ENCODE assay signal across 35 cellular contexts in the genomic region with DNA sequence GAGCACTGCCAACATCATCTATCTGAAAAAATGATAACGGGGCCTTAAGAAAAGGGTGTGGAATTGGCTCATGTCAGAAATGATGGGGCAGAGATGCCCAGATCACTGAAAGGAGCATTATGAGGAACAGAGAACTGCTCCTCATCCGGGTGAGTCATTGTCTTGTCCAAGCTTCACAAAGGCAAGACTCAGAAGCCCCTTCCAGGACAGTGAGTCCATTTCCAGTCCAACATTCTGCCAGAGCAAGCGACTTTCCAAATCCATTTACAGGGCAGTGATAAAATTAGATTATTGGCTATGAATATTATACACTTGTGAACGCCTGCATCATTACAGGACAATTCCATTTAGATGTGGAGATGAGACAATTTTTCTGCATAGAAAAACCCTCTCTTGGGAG.
A peak's percentile ranks its signal among the peaks of the same experiment; 100 is the strongest.
DNase-seq lines count a peak whose midpoint lies in the region; ATAC-seq, FAIRE-seq and TF ChIP-seq lines count a peak whose summit lies in the region.
"Had no signal": no experiment of that assay in that cellular context is flagged by ENCODE, and none has a peak within 500 bp of the region (broad histone marks: within the 10 kb centered on the region; RNA-seq: fewer than 3 reads in every experiment).

No MANE protein-coding gene starts in this region.

- ATAC-seq in A549 (peak; percentile 41 to 56; a peak in 4 of 6 replicates), PC-3 (peak; percentile 53), GM21447 (IDR thresholded peaks at IDR 0.05; ENCODE audit: unreplicated experiment) (no peak), GM19452 (IDR thresholded peaks at IDR 0.05; ENCODE audit: unreplicated experiment) (no peak), GM18868 (IDR thresholded peaks at IDR 0.05; ENCODE audit: unreplicated experiment) (no peak)
- ATAC-seq: GM23338; K562; Panc1; stimulated activated naive CD8-positive, alpha-beta T cell treated with anti-CD3 and anti-CD28 coated beads, Interleukin-15, Interleukin-2, amounts not matched to agents 100 U/mL and 50 U/mL, for 24 hours; T-cell; upper lobe of right lung had no signal

- H3K36me3 ChIP-seq in PC-3 (ENCODE audit: low read depth, low read length) = peaks cover 25% of the 10 kb centered on the region
- H3K36me3 ChIP-seq: breast epithelium, neural progenitor cell had no signal

- DNase-seq in A549 (ENCODE audit: low read depth in 1 of 2, low spot score in 1 of 2) (no peak), GM12891 (ENCODE audit: insufficient read length, low spot score) (no peak), PC-3 (peak; percentile 65), fibroblast of mammary gland (ENCODE audit: low read depth) (peak; percentile 37), GM19240 (ENCODE audit: insufficient read length, low spot score) (no peak)
- DNase-seq: activated B cell treated with CpG ODN at 0.5 μM for 24 hours; activated CD4-positive, alpha-beta T cell treated with anti-CD3 and anti-CD28 coated beads, Interleukin-2, amount 10 ng/mL, durations not matched to agents 7 days and 5 days; activated effector memory CD4-positive, alpha-beta T cell treated with anti-CD3 and anti-CD28 coated beads, Interleukin-2, amount 50 U/mL, for 16 hours; activated naive CD8-positive, alpha-beta T cell treated with anti-CD3 and anti-CD28 coated beads for 36 hours; activated T-cell treated with anti-CD3 and anti-CD28 coated beads, Interleukin-2, amount 50 U/mL, for 24 hours; anterior cingulate cortex; DMS153; HFFc6; immature natural killer cell; NCI-H1417; NCI-H2029 treated with DMSO at 0.1 percent for 48 hours; NCI-H226; right cardiac atrium; SHP77 treated with DMSO at 0.1 percent for 48 hours; spleen; stimulated activated CD4-positive, alpha-beta T cell treated with anti-CD3 and anti-CD28 coated beads, Interleukin-2, amount 100 ng/mL, for 24 hours; stimulated activated naive CD8-positive, alpha-beta T cell treated with anti-CD3 and anti-CD28 coated beads, Interleukin-15, Interleukin-2, amounts not matched to agents 100 U/mL and 50 U/mL, for 24 hours; T-cell; upper lobe of right lung had no signal

- POLR2A ChIA-PET in A549 (lab: Yijun Ruan, JAX) (no interaction called here), PC-3 (lab: Charles Lee; ENCODE audit: unreplicated experiment) (interaction anchor here (0.6 to 0.7 kb wide), 2 partner anchors 34 to 169 kb away, joined by 3 to 4 read pairs; no protein-coding TSS in a partner anchor)

- no peaks in the 10 kb centered on the region for H3K79me2 ChIP-seq in PC-3 (ENCODE audit: low read length)

- no peak for TF ChIP-seq EP300 in A549 (IDR thresholded peaks at IDR 0.05)

- TF ChIP-seq CTCF in A549 (IDR thresholded peaks at IDR 0.05) = no peak
- no peak for TF ChIP-seq CTCF in PC-3 (conservative IDR thresholded peaks at IDR 0.05; ENCODE audit: low read depth, low read length)
- no peak for TF ChIP-seq CTCF in fibroblast of mammary gland (conservative IDR thresholded peaks at IDR 0.05; ENCODE audit: control insufficient read depth, insufficient read depth, low read depth, low read length)

- intact Hi-C loops in PC-3 (cut with micrococcal nuclease) = no loop called here

- CTCF ChIA-PET in A549 (lab: Yijun Ruan, JAX) = no interaction called here
- CTCF ChIA-PET in PC-3 (lab: Charles Lee) = interaction anchor here (1.4 kb wide), 1 partner anchor 164 kb away, joined by 6 read pairs; no protein-coding TSS in a partner anchor

- no peak overlapping the region for H3K9ac ChIP-seq in PC-3 (ENCODE audit: low read length)
- H3K9ac ChIP-seq: BLaER1 treated with 17β-estradiol and CSF1 and Interleukin-3, amounts not matched to agents 10 nM and 100 nM; neural progenitor cell had no signal

- WGBS in A549 (ENCODE audit: missing lambda C conversion rate) = 66% methylated on average over 4 of the region's 4 CpGs

- no peak overlapping the region for H2AFZ ChIP-seq in PC-3 (ENCODE audit: low read length)
- H2AFZ ChIP-seq: neural progenitor cell had no signal

- H4K20me1 ChIP-seq in PC-3 (ENCODE audit: low read length) = no peaks in the 10 kb centered on the region

- no peaks in the 10 kb centered on the region for H3K9me2 ChIP-seq in PC-3 (replicated peaks; ENCODE audit: low read length)

- H3K27me3 ChIP-seq in PC-3 (ENCODE audit: low read length) = no peaks in the 10 kb centered on the region
- H3K27me3 ChIP-seq: BLaER1 treated with 17β-estradiol and CSF1 and Interleukin-3, amounts not matched to agents 10 nM and 100 nM; breast epithelium; neural progenitor cell; upper lobe of right lung had no signal

- H3K4me2 ChIP-seq in A549 (no peak overlapping the region), PC-3 (ENCODE audit: low read length) (no peak overlapping the region)
- H3K4me2 ChIP-seq: BLaER1 treated with 17β-estradiol and CSF1 and Interleukin-3, amounts not matched to agents 10 nM and 100 nM; GM23338; neural progenitor cell had no signal

- H3K27ac ChIP-seq in A549 (0 out of 6 replicates have a peak overlapping the region, but pooled peaks of 1 of the 2 experiments have one; percentile 1), PC-3 (ENCODE audit: low read length) (no peak overlapping the region)
- H3K27ac ChIP-seq: BLaER1 treated with 17β-estradiol and CSF1 and Interleukin-3, amounts not matched to agents 10 nM and 100 nM; breast epithelium; neural progenitor cell; spleen; upper lobe of right lung had no signal

- H3K4me1 ChIP-seq in A549 (peaks cover 28% of the 10 kb centered on the region; the same call in 2 of the 3 replicates), PC-3 (ENCODE audit: insufficient read depth, low read length) (0 out of 2 replicates have a peak, but pooled peaks cover 10% of the 10 kb centered on the region)
- H3K4me1 ChIP-seq: breast epithelium, upper lobe of right lung had no signal

- no peak overlapping the region for H3K4me3 ChIP-seq in A549
- H3K4me3 ChIP-seq in PC-3 (ENCODE audit: low read length) = no peak overlapping the region
- no peak overlapping the region for H3K4me3 ChIP-seq in fibroblast of mammary gland (ENCODE audit: control insufficient read depth, low read depth, low read length)
- H3K4me3 ChIP-seq: BLaER1 treated with 17β-estradiol and CSF1 and Interleukin-3, amounts not matched to agents 10 nM and 100 nM; breast epithelium; GM23338; K562; neural progenitor cell; spleen; upper lobe of right lung had no signal

- peaks cover 17% of the 10 kb centered on the region for H3F3A ChIP-seq in PC-3 (ENCODE audit: low read length, unreplicated experiment)

- no peak for TF ChIP-seq RAD21 in A549 (conservative IDR thresholded peaks at IDR 0.05 in 1 of 2, IDR thresholded peaks at IDR 0.05 in 1 of 2)

- H3K9me3 ChIP-seq in A549 = no peaks in the 10 kb centered on the region
- no peaks in the 10 kb centered on the region for H3K9me3 ChIP-seq in PC-3 (ENCODE audit: low read length)
- H3K9me3 ChIP-seq: BLaER1 treated with 17β-estradiol and CSF1 and Interleukin-3, amounts not matched to agents 10 nM and 100 nM; breast epithelium; spleen; upper lobe of right lung had no signal

- no peak for TF ChIP-seq POLR2A in A549 (IDR thresholded peaks at IDR 0.05; ENCODE audit: low read length)
- no peak for TF ChIP-seq POLR2A in GM12891 (IDR thresholded peaks at IDR 0.05; ENCODE audit: low read depth, low read length)

- no TSS peak for BruUV-seq in PC-3 (replicated peaks; lab: Mats Ljungman, UMichigan)

- FAIRE-seq in A549 (lab: Jason Lieb, UNC) = peak; percentile 39
- FAIRE-seq in GM12891 (lab: Jason Lieb, UNC) = no peak
- FAIRE-seq: GM12892, HTR-8/SVneo, K562 had no signal

TF ChIP-seq in A549, 52 proteins besides CTCF, POLR2A, EP300 and RAD21:
- TF ChIP-seq RCOR1 (IDR thresholded peaks at IDR 0.05; ENCODE audit: low read depth, low read length) = no peak
- TF ChIP-seq, protein P1, sequence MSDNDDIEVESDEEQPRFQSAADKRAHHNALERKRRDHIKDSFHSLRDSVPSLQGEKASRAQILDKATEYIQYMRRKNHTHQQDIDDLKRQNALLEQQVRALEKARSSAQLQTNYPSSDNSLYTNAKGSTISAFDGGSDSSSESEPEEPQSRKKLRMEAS (IDR thresholded peaks at IDR 0.05) = 0 out of 2 replicates have a peak, but pooled peaks have one; percentile 6
- TF ChIP-seq CBX2 (IDR thresholded peaks at IDR 0.05; ENCODE audit: borderline replicate concordance, low read depth) = no peak
- no peak for TF ChIP-seq JUNB (IDR thresholded peaks at IDR 0.05)
- TF ChIP-seq FOSL2 (IDR thresholded peaks at IDR 0.05) = no peak
- peak; percentile 26; the same call in 1 of the 2 replicates for TF ChIP-seq FOSL2 (CRISPR knock-in tag; IDR thresholded peaks at IDR 0.05)
- no peak for TF ChIP-seq BHLHE40 (IDR thresholded peaks at IDR 0.05; ENCODE audit: low read depth, low read length)

TF ChIP-seq in GM12891, 5 proteins besides CTCF, POLR2A, EP300 and RAD21:
- TF ChIP-seq SPI1 (IDR thresholded peaks at IDR 0.05; ENCODE audit: low read depth, low read length) = peak; percentile 21; the same call in 1 of the 2 replicates
- TF ChIP-seq TAF1 (IDR thresholded peaks at IDR 0.05; ENCODE audit: low read depth, low read length) = no peak

Comparison
In these comparisons a context has a peak if more than half of its experiments do, and no peak if none do; other contexts are left out.
1. ATAC-seq: peak in A549 (2 of 2) and PC-3 (single experiment); none in GM21447 (single experiment), GM19452 (single experiment) and GM18868 (single experiment).
2. DNase-seq: peak in PC-3 (single experiment) and fibroblast of mammary gland (single experiment); none in A549 (0 of 2), GM12891 (single experiment) and GM19240 (single experiment).